1 cellular context compared by ENCODE assay signal in the genomic region with DNA sequence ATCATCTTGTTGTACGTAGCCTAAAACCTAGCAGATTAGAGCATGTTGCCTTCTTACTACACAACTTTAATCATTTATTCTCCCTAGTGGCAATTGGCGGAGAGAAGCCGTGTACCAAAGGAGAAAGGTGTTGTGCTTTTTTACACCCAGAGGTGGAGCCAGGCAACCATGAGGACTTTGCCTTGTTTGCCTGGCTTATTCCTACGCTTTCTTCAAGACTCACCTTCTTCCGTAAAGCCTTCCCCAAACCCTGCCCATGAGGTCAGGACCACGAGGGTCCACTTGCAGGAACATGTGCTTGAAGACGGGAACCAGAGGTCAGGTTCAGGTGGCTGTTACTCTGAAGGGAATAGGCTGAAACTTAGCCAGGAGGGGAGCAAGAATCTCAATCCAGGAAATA.
TF ChIP-seq lines count a peak whose summit lies in the region.

No MANE protein-coding gene starts in this region.

TF ChIP-seq in K562, 482 proteins besides CTCF, POLR2A, EP300 and RAD21:
- TF ChIP-seq NELFE (IDR thresholded peaks at IDR 0.05; ENCODE audit: insufficient read depth, insufficient read length) (no peak), KDM1A (IDR thresholded peaks at IDR 0.05) (no peak), ZBTB17 (CRISPR knock-in tag; IDR thresholded peaks at IDR 0.05) (no peak)
